In the genomic region with DNA sequence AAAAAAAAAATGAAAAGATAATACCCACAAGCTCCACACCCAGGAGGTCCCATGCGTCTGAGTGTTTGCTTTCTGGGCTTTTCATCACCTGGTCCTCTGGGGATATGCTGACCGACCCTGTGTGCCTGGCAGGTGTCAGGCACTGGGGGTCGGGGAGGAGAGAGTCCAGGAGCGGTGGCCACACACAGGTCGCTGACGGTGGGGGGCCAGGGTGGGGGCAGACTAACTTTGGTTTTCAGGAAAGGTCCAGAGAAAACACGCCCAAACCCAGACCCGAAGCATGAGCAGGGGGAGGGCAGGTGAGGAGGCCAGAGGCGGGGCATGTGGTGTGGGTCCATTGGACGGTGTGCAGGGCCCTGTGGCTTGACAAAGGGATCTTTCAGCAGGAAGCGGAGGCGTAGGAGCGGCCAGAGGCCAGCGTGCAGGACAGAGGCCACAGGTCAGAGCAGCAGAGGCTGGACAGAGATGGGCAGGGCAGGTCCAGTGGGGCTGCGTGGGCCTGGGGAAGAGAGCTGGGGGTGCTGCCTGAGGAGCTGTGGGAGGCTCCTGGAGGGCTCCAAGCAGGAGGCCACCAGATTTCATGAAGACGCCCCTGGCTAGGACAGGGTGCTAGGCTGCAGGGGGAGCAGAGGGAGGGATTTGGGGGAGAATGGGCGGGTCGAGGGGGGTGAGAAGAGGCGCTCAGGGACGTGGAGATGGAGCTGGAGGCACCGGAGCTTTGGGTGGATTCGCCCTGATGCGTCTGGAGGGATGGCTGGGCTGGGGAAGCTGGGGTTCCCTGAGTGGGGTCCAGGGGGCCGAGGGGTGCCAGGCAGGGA, we compare ENCODE assay signal across 6 cellular contexts. TPM values are rescaled to one million over a fixed set of nuclear protein-coding genes. Genes with fewer than 3 reads are reported as not detected.
DNase-seq lines count a peak whose midpoint lies in the region; ATAC-seq and TF ChIP-seq lines count a peak whose summit lies in the region.

No MANE protein-coding gene starts in this region.

- no peak for DNase-seq in T-helper 17 cell
- no peak for DNase-seq in mesothelial cell of epicardium (ENCODE audit: low spot score in 2 of 2, unreplicated experiment in 2 of 2)
- DNase-seq in NCI-H1092 (lab: John Stamatoyannopoulos, UW): no peak

- no peak for TF ChIP-seq CTCF in mesothelial cell of epicardium (IDR thresholded peaks at IDR 0.05; ENCODE audit: unreplicated experiment)

- no peaks in the 10 kb centered on the region for H3K9me3 ChIP-seq in T-helper 17 cell (ENCODE audit: control insufficient read depth, low read length, poor library complexity, severe bottlenecking)

- no peaks in the 10 kb centered on the region for H3K36me3 Mint-ChIP-seq in T-helper 17 cell (ENCODE audit: low read depth)
- peaks cover 7% of the 10 kb centered on the region for H3K36me3 Mint-ChIP-seq in mesothelial cell of epicardium

- TF ChIP-seq POLR2A in GM18505 (IDR thresholded peaks at IDR 0.05; ENCODE audit: borderline replicate concordance, extremely low read depth, insufficient read depth, insufficient read length): no peak

- H3K4me1 Mint-ChIP-seq in T-helper 17 cell: peaks cover 9% of the 10 kb centered on the region
- peaks cover 9% of the 10 kb centered on the region for H3K4me1 Mint-ChIP-seq in mesothelial cell of epicardium

- no peaks in the 10 kb centered on the region for H3K9me3 Mint-ChIP-seq in mesothelial cell of epicardium

- H3K27me3 Mint-ChIP-seq in T-helper 17 cell (peaks cover 30% of the 10 kb centered on the region), mesothelial cell of epicardium (ENCODE audit: low read depth) (peaks cover 60% of the 10 kb centered on the region)

- peak; percentile 1 for ATAC-seq in GM18505 (IDR thresholded peaks at IDR 0.05; ENCODE audit: unreplicated experiment)
- no peak for ATAC-seq in T-helper 17 cell
- no peak for ATAC-seq in HG03469 (IDR thresholded peaks at IDR 0.05; ENCODE audit: unreplicated experiment)
- no peak for ATAC-seq in activated CD4-positive, CD25-positive, alpha-beta regulatory T cell treated with anti-CD3 and anti-CD28 coated beads, Interleukin-2, amount 50 U/mL, for 24 hours

- H3K27ac Mint-ChIP-seq in T-helper 17 cell: no peak overlapping the region
- no peak overlapping the region for H3K27ac Mint-ChIP-seq in mesothelial cell of epicardium

- H3K4me3 Mint-ChIP-seq in T-helper 17 cell: peak overlapping the region; percentile 81
- H3K4me3 Mint-ChIP-seq in mesothelial cell of epicardium: peak overlapping the region; percentile 66

RNA-seq across cellular contexts. Expression of a gene that starts 15.8 kb away (rescaled TPM):
- not detected for total RNA-seq in T-helper 17 cell
- 0.27 to 0.57 TPM (median 0.40 TPM) in 3 replicates for total RNA-seq in mesothelial cell of epicardium

RNA-seq across cellular contexts. Expression of a gene that starts 38.4 kb away (rescaled TPM):
- total RNA-seq in T-helper 17 cell (1 to 10 TPM; 1.2 to 1.4 TPM), mesothelial cell of epicardium (502 to 532 TPM (median 514 TPM) in 3 replicates)

RNA-seq across cellular contexts. Expression of a gene that starts 45.0 kb away (rescaled TPM):
- 10 to 100 TPM; 19.5 to 52.1 TPM for total RNA-seq in T-helper 17 cell
- 112 to 139 TPM (median 123 TPM) in 3 replicates for total RNA-seq in mesothelial cell of epicardium

RNA-seq across cellular contexts. Expression of a gene that starts 57.6 kb away (rescaled TPM):
- 10 to 100 TPM; 13.4 to 17.1 TPM for total RNA-seq in T-helper 17 cell
- 28.4 to 32.8 TPM (median 31.8 TPM) in 3 replicates for total RNA-seq in mesothelial cell of epicardium

RNA-seq across cellular contexts. Expression of a gene that starts 58.4 kb away (rescaled TPM):
- total RNA-seq in T-helper 17 cell (10 to 100 TPM in 1 of 2 donors, 1 to 10 TPM in 1; 9.6 to 10.5 TPM), mesothelial cell of epicardium (87.7 to 92.1 TPM (median 92.0 TPM) in 3 replicates)

Comparison
In these comparisons a context has a peak if more than half of its experiments do, and no peak if none do; other contexts are left out.
1. RNA of a gene that starts 38.4 kb away (total RNA-seq): 502 to 532 TPM in mesothelial cell of epicardium; 1.2 to 1.4 TPM in T-helper 17 cell; every median in the first group is over 100 times any median in the second.